29 cellular contexts compared by ENCODE assay signal in the genomic region with DNA sequence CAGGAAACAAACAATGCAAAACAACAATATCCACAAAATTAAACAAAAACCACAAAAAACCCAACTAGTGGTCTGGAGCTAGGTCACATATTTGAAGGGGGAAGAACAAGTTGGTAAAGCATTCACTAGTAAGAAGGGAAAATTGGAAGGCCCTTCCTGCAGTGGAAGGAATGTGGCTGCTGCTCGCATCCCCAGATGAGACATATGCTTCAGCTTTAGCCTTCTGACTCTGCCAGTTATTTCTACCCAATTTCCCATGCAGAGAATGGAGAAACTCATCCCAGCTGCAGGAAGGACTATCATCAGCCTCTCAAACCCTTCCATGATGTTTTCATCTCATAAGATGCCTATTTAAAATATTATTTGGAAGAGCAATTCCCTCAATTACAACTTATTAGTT.
"Had no signal": no experiment of that assay in that cellular context is flagged by ENCODE, and none has a peak within 500 bp of the region (broad histone marks: within the 10 kb centered on the region; RNA-seq: fewer than 3 reads in every experiment).

No MANE protein-coding gene starts in this region.

- H3K4me3 ChIP-seq: ascending aorta had no signal

- ATAC-seq: activated CD4-positive, alpha-beta T cell treated with anti-CD3 and anti-CD28 coated beads for 36 hours; activated CD4-positive, CD25-positive, alpha-beta regulatory T cell treated with anti-CD3 and anti-CD28 coated beads, Interleukin-2, amount 50 U/mL, for 24 hours; activated CD8-positive, alpha-beta memory T cell treated with anti-CD3 and anti-CD28 coated beads, Interleukin-2, amount 10 ng/mL, durations not matched to agents 7 days and 5 days; activated CD8-positive, alpha-beta T cell treated with anti-CD3 and anti-CD28 coated beads, Interleukin-2, amount 10 ng/mL, durations not matched to agents 7 days and 5 days; activated naive CD8-positive, alpha-beta T cell treated with anti-CD3 and anti-CD28 coated beads, Interleukin-2, amount 50 U/mL, for 24 hours; WTC11 had no signal

- H3K27ac ChIP-seq: ascending aorta, WERI-Rb-1 had no signal

- H3K36me3 ChIP-seq: ascending aorta, WERI-Rb-1 had no signal

- H3K4me1 ChIP-seq: ascending aorta had no signal

- DNase-seq: activated CD4-positive, alpha-beta memory T cell treated with anti-CD3 and anti-CD28 coated beads, Interleukin-2, amount 10 ng/mL, durations not matched to agents 7 days and 5 days; activated CD4-positive, alpha-beta T cell treated with anti-CD3 and anti-CD28 coated beads for 1 hour; activated CD4-positive, alpha-beta T cell treated with anti-CD3 and anti-CD28 coated beads for 36 hours; activated CD4-positive, alpha-beta T cell treated with anti-CD3 and anti-CD28 coated beads for 48 hours; activated CD4-positive, alpha-beta T cell treated with anti-CD3 and anti-CD28 coated beads, Interleukin-2, amount 10 ng/mL, durations not matched to agents 7 days and 5 days; activated CD4-positive, alpha-beta T cell treated with anti-CD3 and anti-CD28 coated beads, Interleukin-2, amount 50 U/mL, for 48 hours; activated CD4-positive, CD25-positive, alpha-beta regulatory T cell; activated CD8-positive, alpha-beta memory T cell treated with anti-CD3 and anti-CD28 coated beads for 24 hours; activated CD8-positive, alpha-beta memory T cell treated with anti-CD3 and anti-CD28 coated beads, Interleukin-2, amount 10 ng/mL, durations not matched to agents 7 days and 5 days; activated CD8-positive, alpha-beta memory T cell treated with anti-CD3 and anti-CD28 coated beads, Interleukin-2, amount 50 U/mL, for 48 hours; activated CD8-positive, alpha-beta T cell treated with anti-CD3 and anti-CD28 coated beads, Interleukin-2, amount 10 ng/mL, durations not matched to agents 7 days and 5 days; activated effector memory CD4-positive, alpha-beta T cell treated with Interleukin-2 at 50 U/mL for 16 hours; activated gamma-delta T cell; activated naive CD4-positive, alpha-beta T cell treated with anti-CD3 and anti-CD28 coated beads, Interleukin-2, amount 10 ng/mL, durations not matched to agents 7 days and 5 days; activated naive CD4-positive, alpha-beta T cell treated with Interleukin-2 at 50 U/mL for 16 hours; activated naive CD8-positive, alpha-beta T cell treated with anti-CD3 and anti-CD28 coated beads, Interleukin-2, amount 10 ng/mL, durations not matched to agents 7 days and 5 days; activated naive CD8-positive, alpha-beta T cell treated with anti-CD3 and anti-CD28 coated beads, Interleukin-2, amount 50 U/mL, for 24 hours; activated T-cell treated with anti-CD3 and anti-CD28 coated beads, Interleukin-2, amount 50 U/mL, for 24 hours; activated T-cell treated with anti-CD3 and anti-CD28 coated beads, Interleukin-2, amount 50 U/mL, for 48 hours; amygdala; anterior cingulate cortex; central memory CD4-positive, alpha-beta T cell; T-helper 1 cell; T-helper 2 cell; T-helper 9 cell; WERI-Rb-1 had no signal

- H3K9me3 ChIP-seq: ascending aorta had no signal

- H3K27me3 ChIP-seq: ascending aorta had no signal
